Comparison of ENCODE assay signal across 14 cellular contexts in genomic region chr11:113618360-113618759, GRCh38.
DNase-seq lines count a peak whose midpoint lies in the region; FAIRE-seq and TF ChIP-seq lines count a peak whose summit lies in the region.
"Had no signal": no experiment of that assay in that cellular context is flagged by ENCODE, and none has a peak within 500 bp of the region (broad histone marks: within the 10 kb centered on the region; RNA-seq: fewer than 3 reads in every experiment).

No MANE protein-coding gene starts in this region.

- H2BK120ac ChIP-seq in H1 (replicated peaks; ENCODE audit: low read depth, low read length): no peak overlapping the region

- no peak overlapping the region for H3K14ac ChIP-seq in H1 (ENCODE audit: insufficient read length)

- no peak overlapping the region for H3K27ac ChIP-seq in H1 (ENCODE audit: low read depth, low read length)
- H3K27ac ChIP-seq in rectal smooth muscle tissue (ENCODE audit: low read depth, low read length): peak overlapping the region; percentile 37
- H3K27ac ChIP-seq in tibial nerve: no peak overlapping the region
- H3K27ac ChIP-seq: lower lobe of right lung, skin epidermis had no signal

- H4K91ac ChIP-seq in H1 (replicated peaks; ENCODE audit: insufficient read length, low read length): no peak overlapping the region

- FAIRE-seq in RCC 7860 (lab: Jason Lieb, UNC) (no peak), H1 (lab: Jason Lieb, UNC) (no peak)
- FAIRE-seq: colon had no signal

- H2AK5ac ChIP-seq in H1 (ENCODE audit: low read depth, low read length): no peak overlapping the region

- H3K27me3 ChIP-seq in H1 (replicated peaks in 1 of 4; ENCODE audit: control insufficient read depth in 3 of 4, extremely low read depth in 1 of 4, insufficient read depth in 3 of 4, low read length in 3 of 4) (no peaks in the 10 kb centered on the region), rectal smooth muscle tissue (ENCODE audit: control insufficient read depth, insufficient read depth, low read length) (no peaks in the 10 kb centered on the region), tibial nerve (no peaks in the 10 kb centered on the region)

- 0 out of 2 replicates have a peak overlapping the region, but pooled peaks have one; percentile 33 for H2BK15ac ChIP-seq in H1 (ENCODE audit: low read length)

- H2AFZ ChIP-seq in H1 (ENCODE audit: low read length): no peak overlapping the region

- no peaks in the 10 kb centered on the region for H3K79me1 ChIP-seq in H1 (ENCODE audit: low read depth, low read length)

- H3K23ac ChIP-seq in H1 (ENCODE audit: insufficient read length): no peak overlapping the region

- H2BK20ac ChIP-seq in H1 (ENCODE audit: low read length): no peak overlapping the region

- H3K36me3 ChIP-seq in H1 (ENCODE audit: control insufficient read depth in 2 of 4, insufficient read depth in 4 of 4, low read length in 3 of 4) (no peaks in the 10 kb centered on the region), rectal smooth muscle tissue (ENCODE audit: control insufficient read depth, insufficient read depth, low read length) (no peaks in the 10 kb centered on the region), tibial nerve (no peaks in the 10 kb centered on the region)
- H3K36me3 ChIP-seq: lower lobe of right lung had no signal

- H3K9ac ChIP-seq in H1 (replicated peaks in 1 of 4; ENCODE audit: extremely low read depth in 1 of 4, low read depth in 3 of 4, low read length in 3 of 4) (no peak overlapping the region), rectal smooth muscle tissue (ENCODE audit: low read length) (no peak overlapping the region)

- TF ChIP-seq CTCF in H1 (IDR thresholded peaks at IDR 0.05; ENCODE audit: control extremely low read depth in 1 of 3, insufficient read depth in 1 of 3, low read depth in 1 of 3, low read length in 3 of 3) (no peak), tibial nerve (IDR thresholded peaks at IDR 0.05) (no peak)

- no peak overlapping the region for H2BK5ac ChIP-seq in H1 (ENCODE audit: low read depth, low read length)

- TF ChIP-seq EP300 in H1 (IDR thresholded peaks at IDR 0.05; ENCODE audit: borderline replicate concordance in 1 of 2, low read depth in 2 of 2, low read length in 2 of 2) (no peak), tibial nerve (IDR thresholded peaks at IDR 0.05) (peak in 1 of 2 donors; percentile 26)

- no peaks in the 10 kb centered on the region for H3K23me2 ChIP-seq in H1 (ENCODE audit: low read depth, low read length)

- no peak overlapping the region for H3K4me2 ChIP-seq in H1 (ENCODE audit: insufficient read depth in 1 of 2, low read depth in 2 of 2, low read length in 2 of 2)

- no peaks in the 10 kb centered on the region for H3K79me2 ChIP-seq in H1 (ENCODE audit: control insufficient read depth in 1 of 2, insufficient read depth in 2 of 2, low read length in 2 of 2)

- no peak for TF ChIP-seq POLR2A in H1 (IDR thresholded peaks at IDR 0.05; ENCODE audit: control extremely low read depth in 1 of 2, low read depth in 2 of 2, low read length in 2 of 2)
- TF ChIP-seq POLR2A in tibial nerve (IDR thresholded peaks at IDR 0.05): no peak

- H3K4me1 ChIP-seq in H1 (replicated peaks in 1 of 4; ENCODE audit: control insufficient read depth in 3 of 4, insufficient read depth in 4 of 4, low read length in 3 of 4) (no peaks in the 10 kb centered on the region), rectal smooth muscle tissue (ENCODE audit: control insufficient read depth, insufficient read depth, low read length) (peaks cover 7% of the 10 kb centered on the region), tibial nerve (no peaks in the 10 kb centered on the region)
- H3K4me1 ChIP-seq: lower lobe of right lung had no signal

- H3K4ac ChIP-seq in H1 (replicated peaks; ENCODE audit: insufficient read length, low read depth, low read length): no peak overlapping the region

- CTCF ChIA-PET in H1 (lab: Charles Lee; ENCODE audit: partially characterized antibody): no interaction called here

- H3K4me3 ChIP-seq in H1 (ENCODE audit: extremely low read depth in 1 of 4, insufficient read depth in 2 of 4, low read depth in 3 of 4, low read length in 4 of 4): no peak overlapping the region
- no peak overlapping the region for H3K4me3 ChIP-seq in rectal smooth muscle tissue (ENCODE audit: low read length)
- H3K4me3 ChIP-seq in tibial nerve: no peak overlapping the region
- H3K4me3 ChIP-seq: lower lobe of right lung, skin epidermis had no signal

- H3K9me3 ChIP-seq in H1 (ENCODE audit: insufficient read depth in 2 of 2, low read depth in 1 of 2, low read length in 1 of 2): peaks cover 5 to 9% of the 10 kb centered on the region in 2 experiments; a peak in 3 of 4 replicates
- H3K9me3 ChIP-seq in tibial nerve: peaks cover 0 to 19% (median 0%) of the 10 kb centered on the region in 4 donors

- no peak for TF ChIP-seq RAD21 in H1 (IDR thresholded peaks at IDR 0.05 in 1 of 2, conservative IDR thresholded peaks at IDR 0.05 in 1 of 2; ENCODE audit: low read depth in 2 of 2, low read length in 2 of 2)

- POLR2A ChIA-PET in H1 (lab: Charles Lee; ENCODE audit: partially characterized antibody): no interaction called here

- H3K56ac ChIP-seq in H1 (replicated peaks; ENCODE audit: insufficient read length, low read depth, low read length): no peak overlapping the region

- H3K18ac ChIP-seq in H1 (ENCODE audit: extremely low read depth, low read length): no peak overlapping the region

- WGBS in H1 (ENCODE audit: extremely low coverage in 1 of 2, insufficient coverage in 1 of 2, insufficient read length in 1 of 2, insufficient replicate concordance in 2 of 2, low coverage in 1 of 2, low lambda C conversion rate in 2 of 2, missing lambda C conversion rate in 1 of 2), 2 experiments: 93% methylated on average over 2 of the region's 2 CpGs; no CpG with 5 or more reads in 1 of the 2 experiments
- WGBS in tibial nerve, 2 donors: 37 to 40% methylated on average over 2 of the region's 2 CpGs

- no peaks in the 10 kb centered on the region for H4K20me1 ChIP-seq in H1 (replicated peaks in 1 of 2; ENCODE audit: control insufficient read depth in 1 of 2, insufficient read depth in 2 of 2, low read length in 2 of 2)

- no peak overlapping the region for H4K5ac ChIP-seq in H1 (ENCODE audit: insufficient read length, low read depth, low read length)

- no peak overlapping the region for H4K8ac ChIP-seq in H1 (ENCODE audit: extremely low read depth, insufficient read depth, low read length)

- peak; percentile 71 for DNase-seq in EH (ENCODE audit: low read depth)
- peak; percentile 25 for DNase-seq in RCC 7860 (ENCODE audit: low spot score)
- DNase-seq in H1 (ENCODE audit: low read depth in 1 of 2, low spot score in 2 of 2): no peak
- DNase-seq in activated CD4-positive, alpha-beta T cell treated with anti-CD3 and anti-CD28 coated beads for 1 hour: no peak
- DNase-seq in SK-N-DZ (ENCODE audit: low spot score): no peak
- DNase-seq in stimulated activated CD4-positive, alpha-beta T cell treated with anti-CD3 and anti-CD28 coated beads, Interleukin-1b, Interleukin-23, amount 100 ng/mL, for 48 hours: no peak
- no peak for DNase-seq in tibial nerve (ENCODE audit: low spot score in 2 of 2)
- DNase-seq: DMS53, erythroblast, lower lobe of right lung, NCI-H1092 had no signal

- H2BK12ac ChIP-seq in H1 (ENCODE audit: low read depth, low read length): no peak overlapping the region

TF ChIP-seq in H1, 55 proteins besides CTCF, POLR2A, EP300 and RAD21:
- TF ChIP-seq BRCA1 (IDR thresholded peaks at IDR 0.05; ENCODE audit: low read depth, low read length): no peak

Comparison
In these comparisons a context has a peak if more than half of its experiments do, and no peak if none do; other contexts are left out.
1. DNase-seq: peak in EH (single experiment) and RCC 7860 (single experiment); none in H1 (0 of 2), activated CD4-positive, alpha-beta T cell treated with anti-CD3 and anti-CD28 coated beads for 1 hour (single experiment), SK-N-DZ (single experiment), stimulated activated CD4-positive, alpha-beta T cell treated with anti-CD3 and anti-CD28 coated beads, Interleukin-1b, Interleukin-23, amount 100 ng/mL, for 48 hours (single experiment) and tibial nerve (0 of 2).